Comparison of ENCODE assay signal across 9 cellular contexts in the genomic region with DNA sequence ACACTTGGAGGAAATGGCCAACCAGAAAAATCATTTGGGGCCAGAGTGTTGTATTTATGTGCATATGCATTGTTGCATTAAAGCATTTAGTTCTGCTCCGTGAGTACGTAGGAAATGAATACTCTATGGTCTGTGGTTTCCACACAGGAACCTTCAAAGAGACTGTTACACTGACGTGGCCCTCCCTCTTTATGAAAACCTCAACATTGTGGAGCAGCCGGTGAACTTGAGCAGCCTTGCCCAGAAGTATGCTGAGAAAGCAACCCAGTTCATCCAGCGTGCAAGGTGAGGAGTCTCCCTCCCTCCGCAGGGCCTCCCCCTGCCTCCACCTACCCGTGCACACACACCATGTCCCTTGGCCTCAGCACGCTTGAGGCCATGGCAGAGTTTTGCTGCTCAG.
A peak's percentile ranks its signal among the peaks of the same experiment; 100 is the strongest.
DNase-seq lines count a peak whose midpoint lies in the region; ATAC-seq and TF ChIP-seq lines count a peak whose summit lies in the region.
"Had no signal": no experiment of that assay in that cellular context is flagged by ENCODE, and none has a peak within 500 bp of the region (broad histone marks: within the 10 kb centered on the region; RNA-seq: fewer than 3 reads in every experiment).

No MANE protein-coding gene starts in this region.

- POLR2A ChIA-PET in activated naive CD8-positive, alpha-beta T cell treated with anti-CD3 and anti-CD28 coated beads, Interleukin-2, amount 10 ng/mL, durations not matched to agents 7 days and 5 days (lab: Charles Lee) = interaction anchor here (1.0 to 2.9 kb wide), 7 partner anchors 10 to 68 kb away, joined by 3 to 29 read pairs (median 9); a partner anchor contains a TSS
- POLR2A ChIA-PET in OCI-LY7 (lab: Charles Lee) = interaction anchor here (0.6 to 1.8 kb wide), 7 partner anchors 9 to 131 kb away, joined by 3 to 7 read pairs (median 4); no protein-coding TSS in a partner anchor

- DNase-seq in CD1c-positive myeloid dendritic cell (ENCODE audit: extremely low spot score) (peak; percentile 59), SKM-1 treated with dmso at 0.1 percent for 144 hours (lab: John Stamatoyannopoulos, UW; ENCODE audit: unreplicated experiment) (peak; percentile 20), OCI-LY7 (ENCODE audit: low spot score) (no peak), NCI-H748 treated with DMSO at 0.1 percent for 48 hours (lab: John Stamatoyannopoulos, UW) (no peak)
- DNase-seq in activated naive CD8-positive, alpha-beta T cell treated with anti-CD3 and anti-CD28 coated beads, Interleukin-2, amount 10 ng/mL, durations not matched to agents 7 days and 5 days = peak; percentile 65
- DNase-seq in stimulated activated CD8-positive, alpha-beta memory T cell treated with anti-CD3 and anti-CD28 coated beads, Interleukin-15, amount 100 ng/mL, for 1 hour (ENCODE audit: low read depth) = peak; percentile 23

- no peak overlapping the region for H2AFZ ChIP-seq in OCI-LY7 (ENCODE audit: low read length)

- H3K9me3 Mint-ChIP-seq in activated naive CD8-positive, alpha-beta T cell treated with anti-CD3 and anti-CD28 coated beads, Interleukin-2, amount 10 ng/mL, durations not matched to agents 7 days and 5 days = no peaks in the 10 kb centered on the region

- H3K79me2 ChIP-seq in OCI-LY7 (ENCODE audit: insufficient read depth, low read depth, low read length) = no peaks in the 10 kb centered on the region

- TF ChIP-seq CTCF in OCI-LY7 (conservative IDR thresholded peaks at IDR 0.05; ENCODE audit: low read length) = no peak

- ATAC-seq in GM21825 (IDR thresholded peaks at IDR 0.05; ENCODE audit: unreplicated experiment) = peak; percentile 80
- ATAC-seq in activated naive CD8-positive, alpha-beta T cell treated with anti-CD3 and anti-CD28 coated beads, Interleukin-2, amount 10 ng/mL, durations not matched to agents 7 days and 5 days (ENCODE audit: low read depth) = peak; percentile 94
- ATAC-seq in GM19463 (IDR thresholded peaks at IDR 0.05; ENCODE audit: unreplicated experiment) = no peak
- ATAC-seq: body of pancreas had no signal

- H3K27me3 Mint-ChIP-seq in activated naive CD8-positive, alpha-beta T cell treated with anti-CD3 and anti-CD28 coated beads, Interleukin-2, amount 10 ng/mL, durations not matched to agents 7 days and 5 days = no peaks in the 10 kb centered on the region

- BruUV-seq in OCI-LY7 (replicated peaks; lab: Mats Ljungman, UMichigan) = no TSS peak

- H3K9me2 ChIP-seq in OCI-LY7 (ENCODE audit: insufficient read depth, low read length) = no peaks in the 10 kb centered on the region

- H3K36me3 Mint-ChIP-seq in activated naive CD8-positive, alpha-beta T cell treated with anti-CD3 and anti-CD28 coated beads, Interleukin-2, amount 10 ng/mL, durations not matched to agents 7 days and 5 days = peaks cover 15% of the 10 kb centered on the region

- no peak overlapping the region for H3K4me2 ChIP-seq in OCI-LY7 (ENCODE audit: low read length)

- H3K4me3 ChIP-seq in OCI-LY7 (ENCODE audit: low read depth, low read length, poor library complexity, severe bottlenecking) = no peak overlapping the region
- H3K4me3 ChIP-seq: body of pancreas had no signal

- intact Hi-C loops in OCI-LY7 (cut with micrococcal nuclease; ENCODE audit: unreplicated experiment) = loop anchor here (5.0 kb wide), 1 partner anchor 64 kb away; a partner anchor contains a TSS

- no peaks in the 10 kb centered on the region for H3K36me3 ChIP-seq in OCI-LY7 (ENCODE audit: insufficient read depth, low read length)

- H3K4me1 Mint-ChIP-seq in activated naive CD8-positive, alpha-beta T cell treated with anti-CD3 and anti-CD28 coated beads, Interleukin-2, amount 10 ng/mL, durations not matched to agents 7 days and 5 days = peaks cover 52% of the 10 kb centered on the region

- no peak overlapping the region for H3K27ac ChIP-seq in OCI-LY7 (ENCODE audit: low read depth, low read length, poor library complexity, severe bottlenecking)
- H3K27ac ChIP-seq: body of pancreas had no signal

- H4K20me1 ChIP-seq in OCI-LY7 (ENCODE audit: insufficient read depth, low read length) = no peaks in the 10 kb centered on the region

- peaks cover 5% of the 10 kb centered on the region for H3K4me1 ChIP-seq in OCI-LY7 (ENCODE audit: insufficient read depth, low read length, poor library complexity, severe bottlenecking)
- H3K4me1 ChIP-seq: body of pancreas had no signal

- CTCF ChIA-PET in OCI-LY7 (lab: Charles Lee; ENCODE audit: unreplicated experiment) = interaction anchor here (0.6 to 1.1 kb wide), 3 partner anchors 9 to 64 kb away, joined by 3 read pairs; no protein-coding TSS in a partner anchor

- no peaks in the 10 kb centered on the region for H3K9me3 ChIP-seq in OCI-LY7 (ENCODE audit: low read length)
- H3K9me3 ChIP-seq: body of pancreas had no signal

- peak overlapping the region; percentile 86 for H3K27ac Mint-ChIP-seq in activated naive CD8-positive, alpha-beta T cell treated with anti-CD3 and anti-CD28 coated beads, Interleukin-2, amount 10 ng/mL, durations not matched to agents 7 days and 5 days

- peak overlapping the region; percentile 78 for H3K4me3 Mint-ChIP-seq in activated naive CD8-positive, alpha-beta T cell treated with anti-CD3 and anti-CD28 coated beads, Interleukin-2, amount 10 ng/mL, durations not matched to agents 7 days and 5 days

Comparison
In these comparisons a context has a peak if more than half of its experiments do, and no peak if none do; other contexts are left out.
1. DNase-seq: peak in CD1c-positive myeloid dendritic cell (single experiment), SKM-1 treated with dmso at 0.1 percent for 144 hours (single experiment), activated naive CD8-positive, alpha-beta T cell treated with anti-CD3 and anti-CD28 coated beads, Interleukin-2, amount 10 ng/mL, durations not matched to agents 7 days and 5 days (single experiment) and stimulated activated CD8-positive, alpha-beta memory T cell treated with anti-CD3 and anti-CD28 coated beads, Interleukin-15, amount 100 ng/mL, for 1 hour (single experiment); none in OCI-LY7 (single experiment) and NCI-H748 treated with DMSO at 0.1 percent for 48 hours (single experiment).